In the genomic region with DNA sequence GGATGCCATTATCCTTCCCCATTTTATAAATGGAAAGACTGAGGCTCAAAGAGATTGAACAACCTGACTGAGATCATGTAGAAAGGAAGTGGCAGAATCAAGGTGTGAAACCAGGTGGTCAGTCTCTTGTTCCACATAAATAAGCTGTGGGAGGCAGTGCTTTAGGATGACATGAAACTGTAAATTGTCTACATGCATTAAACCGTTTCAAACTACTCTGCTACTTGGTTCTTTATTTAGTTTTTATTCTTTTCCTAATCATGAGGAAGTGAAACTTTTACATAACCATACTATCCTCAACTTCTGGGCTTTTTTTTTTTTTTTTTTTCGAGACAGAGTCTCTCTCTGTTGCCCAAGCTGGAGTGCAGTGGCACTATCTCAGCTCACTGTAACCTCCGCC, we compare ENCODE assay signal across 21 cellular contexts. TPM values are rescaled to one million over a fixed set of nuclear protein-coding genes. Genes with fewer than 3 reads are reported as not detected.
DNase-seq lines count a peak whose midpoint lies in the region; ATAC-seq, FAIRE-seq and TF ChIP-seq lines count a peak whose summit lies in the region.
"Had no signal": no experiment of that assay in that cellular context is flagged by ENCODE, and none has a peak within 500 bp of the region (broad histone marks: within the 10 kb centered on the region; RNA-seq: fewer than 3 reads in every experiment).

No MANE protein-coding gene starts in this region.

- H3F3A ChIP-seq in SU-DHL-6 (ENCODE audit: insufficient read depth), result no peaks in the 10 kb centered on the region

- no peaks in the 10 kb centered on the region for H3K4me1 ChIP-seq in upper lobe of left lung
- H3K4me1 ChIP-seq: parathyroid adenoma, uterus had no signal

- H3K4me3 ChIP-seq in SU-DHL-6 (ENCODE audit: insufficient read depth, low read length, poor library complexity, severe bottlenecking) (no peak overlapping the region), coronary artery (no peak overlapping the region), upper lobe of left lung (no peak overlapping the region)
- H3K4me3 ChIP-seq: uterus had no signal

- DNase-seq in GM12891 (ENCODE audit: insufficient read length, low spot score) (no peak), islet precursor cell (no peak), D721Med (ENCODE audit: insufficient read length, low spot score) (no peak), coronary artery (ENCODE audit: low spot score) (no peak), upper lobe of left lung (no peak)
- DNase-seq: activated CD4-positive, alpha-beta T cell treated with anti-CD3 and anti-CD28 coated beads for 48 hours; amygdala; CD8-positive, alpha-beta memory T cell; central memory CD4-positive, alpha-beta T cell; EL; IMR-90; naive B cell; NCI-H1092; NCI-H526 treated with DMSO at 0.1 percent for 48 hours; stimulated activated CD4-positive, alpha-beta T cell treated with anti-CD3 and anti-CD28 coated beads, Interleukin-2, amount 100 ng/mL, for 24 hours; uterus had no signal

- no peak for TF ChIP-seq POLR2A in GM12891 (IDR thresholded peaks at IDR 0.05; ENCODE audit: low read depth, low read length)
- no peak for TF ChIP-seq POLR2A in upper lobe of left lung (IDR thresholded peaks at IDR 0.05)

- H3K27me3 ChIP-seq in SU-DHL-6 (ENCODE audit: low read length), result no peaks in the 10 kb centered on the region
- H3K27me3 ChIP-seq in upper lobe of left lung, result no peaks in the 10 kb centered on the region
- H3K27me3 ChIP-seq: uterus had no signal

- 64 to 66% methylated on average over 3 of the region's 3 CpGs for WGBS in upper lobe of left lung, 2 donors

- no peak overlapping the region for H2AFZ ChIP-seq in SU-DHL-6 (ENCODE audit: low read depth, low read length, severe bottlenecking)
- H2AFZ ChIP-seq: parathyroid adenoma had no signal

- H4K20me1 ChIP-seq in SU-DHL-6 (ENCODE audit: low read depth, low read length), result no peaks in the 10 kb centered on the region

- H3K9ac ChIP-seq in SU-DHL-6 (ENCODE audit: low read length), result no peak overlapping the region
- H3K9ac ChIP-seq: parathyroid adenoma had no signal

- H3K9me2 ChIP-seq in SU-DHL-6 (replicated peaks; ENCODE audit: insufficient read depth, low read length), result no peaks in the 10 kb centered on the region

- H3K27ac ChIP-seq in SU-DHL-6 (ENCODE audit: low read depth, low read length) (0 out of 2 replicates have a peak overlapping the region, but pooled peaks have one; percentile 40), coronary artery (no peak overlapping the region), upper lobe of left lung (no peak overlapping the region)
- H3K27ac ChIP-seq: parathyroid adenoma, uterus had no signal

- no peak for TF ChIP-seq EP300 in upper lobe of left lung (IDR thresholded peaks at IDR 0.05)

- ATAC-seq in GM21360 (IDR thresholded peaks at IDR 0.05; ENCODE audit: unreplicated experiment) (peak; percentile 63), HG03442 (IDR thresholded peaks at IDR 0.05; ENCODE audit: unreplicated experiment) (peak; percentile 53), upper lobe of left lung (ENCODE audit: low FRiP score in 2 of 2) (no peak)
- ATAC-seq: Panc1 had no signal

- no peak for FAIRE-seq in GM12891 (lab: Jason Lieb, UNC)
- FAIRE-seq in D721Med (lab: Jason Lieb, UNC), result no peak

- no peaks in the 10 kb centered on the region for H3K9me3 ChIP-seq in SU-DHL-6 (ENCODE audit: insufficient read depth, low read length)
- H3K9me3 ChIP-seq in upper lobe of left lung, result no peaks in the 10 kb centered on the region
- H3K9me3 ChIP-seq: uterus had no signal

- TF ChIP-seq CTCF in SU-DHL-6 (IDR thresholded peaks at IDR 0.05; ENCODE audit: insufficient read depth, low read length, poor library complexity, severe bottlenecking) (no peak), D721Med (IDR thresholded peaks at IDR 0.05; ENCODE audit: insufficient read depth, missing control alignments) (no peak), coronary artery (IDR thresholded peaks at IDR 0.05) (no peak), upper lobe of left lung (IDR thresholded peaks at IDR 0.05) (no peak)

- H3K4me2 ChIP-seq in SU-DHL-6 (ENCODE audit: low read depth, low read length, poor library complexity, severe bottlenecking), result peak overlapping the region; percentile 25

- H3K36me3 ChIP-seq in SU-DHL-6 (ENCODE audit: low read length) (no peaks in the 10 kb centered on the region), upper lobe of left lung (no peaks in the 10 kb centered on the region)
- H3K36me3 ChIP-seq: uterus had no signal

- no peaks in the 10 kb centered on the region for H3K79me2 ChIP-seq in SU-DHL-6 (ENCODE audit: insufficient read depth, low read length)
- H3K79me2 ChIP-seq: parathyroid adenoma had no signal

TF ChIP-seq in GM12891, 5 proteins besides CTCF, POLR2A, EP300 and RAD21:
- TF ChIP-seq TAF1 (IDR thresholded peaks at IDR 0.05; ENCODE audit: low read depth, low read length) (no peak), POU2F2 (IDR thresholded peaks at IDR 0.05; ENCODE audit: low read depth, low read length) (no peak), PAX5 (IDR thresholded peaks at IDR 0.05; ENCODE audit: insufficient read depth, low read length, severe bottlenecking) (no peak), SPI1 (IDR thresholded peaks at IDR 0.05; ENCODE audit: low read depth, low read length) (peak; percentile 73), POLR2AphosphoS5 (IDR thresholded peaks at IDR 0.05; ENCODE audit: low read depth, low read length) (no peak)

RNA-seq across cellular contexts. Expression of a gene that starts 34.9 kb away (rescaled TPM):
- polyA plus RNA-seq in GM12891 (2012; ENCODE audit: low read depth, missing spikeins), result 19.9 TPM
- total RNA-seq in upper lobe of left lung, result 100 to 1,000 TPM in 4 of 6 donors, 10 to 100 TPM in 2; 69.9 to 212 (median 125) TPM

Comparison
In these comparisons a context has a peak if more than half of its experiments do, and no peak if none do; other contexts are left out.
1. ATAC-seq: peak in GM21360 (single experiment) and HG03442 (single experiment); none in upper lobe of left lung (0 of 2).